In the genomic region with DNA sequence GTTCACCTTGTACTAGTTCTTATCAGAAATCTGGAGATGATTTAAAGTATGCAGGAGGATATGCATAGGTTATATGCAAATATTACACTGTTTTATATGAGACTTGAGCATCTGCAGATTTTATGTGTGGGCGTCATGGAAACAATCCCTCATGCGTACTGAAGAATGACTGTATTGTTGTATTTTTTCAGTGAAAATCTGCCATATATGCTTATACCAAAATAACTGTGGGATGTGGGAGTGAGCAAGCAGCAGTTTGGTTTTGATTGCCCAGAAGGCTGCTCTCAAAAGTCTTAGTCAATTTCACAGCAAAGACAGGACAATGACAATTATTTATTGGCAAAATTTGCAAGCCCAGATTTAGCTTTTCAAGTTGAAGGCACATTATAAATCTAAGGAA, we compare ENCODE assay signal across 23 cellular contexts.
"Had no signal": no experiment of that assay in that cellular context is flagged by ENCODE, and none has a peak within 500 bp of the region (broad histone marks: within the 10 kb centered on the region; RNA-seq: fewer than 3 reads in every experiment).

No MANE protein-coding gene starts in this region.

- H3K36me3 ChIP-seq: colonic mucosa, esophagus squamous epithelium, gastrocnemius medialis, heart left ventricle, left lung, lower lobe of right lung had no signal

- H3K4me1 ChIP-seq: colonic mucosa, esophagus squamous epithelium, foreskin keratinocyte, gastrocnemius medialis, heart left ventricle, left lung, lower lobe of right lung had no signal

- H3K9me3 ChIP-seq: colonic mucosa, esophagus squamous epithelium, gastrocnemius medialis, left lung had no signal

- H3K4me2 ChIP-seq: hepatocyte had no signal

- H3K27me3 ChIP-seq: colonic mucosa, esophagus squamous epithelium, foreskin keratinocyte, gastrocnemius medialis, heart left ventricle, hepatocyte, left lung had no signal

- DNase-seq: colonic mucosa; cortex of kidney; effector CD8-positive, alpha-beta T cell; effector memory CD8-positive, alpha-beta T cell; endodermal cell; erythroblast; esophagus squamous epithelium; foreskin keratinocyte; gastrocnemius medialis; heart left ventricle; hypothalamus; immature natural killer cell; left cardiac atrium; left lung; left ventricle myocardium superior; lower lobe of right lung; mesenchymal stem cell; mucosa of descending colon; naive B cell; naive thymus-derived CD8-positive, alpha-beta T cell had no signal

- H2AFZ ChIP-seq: hepatocyte had no signal

- H3K27ac ChIP-seq: colonic mucosa, epithelial cell of prostate, esophagus squamous epithelium, foreskin keratinocyte, gastrocnemius medialis, heart left ventricle, hepatocyte, left lung, lower lobe of right lung had no signal

- H3K79me2 ChIP-seq: hepatocyte had no signal

- ATAC-seq: effector memory CD8-positive, alpha-beta T cell; esophagus mucosa; foreskin keratinocyte; gastrocnemius medialis; heart left ventricle; left cardiac atrium; left lung; left ventricle myocardium superior; lower lobe of right lung; mucosa of descending colon; naive thymus-derived CD8-positive, alpha-beta T cell had no signal

- H3K4me3 ChIP-seq: colonic mucosa, esophagus squamous epithelium, gastrocnemius medialis, heart left ventricle, hepatocyte, left lung, lower lobe of right lung, mucosa of descending colon had no signal
